ENCODE assay signal across 11 cellular contexts in genomic region chr12:56836317-56836716, GRCh38.
A peak's percentile ranks its signal among the peaks of the same experiment; 100 is the strongest.
DNase-seq lines count a peak whose midpoint lies in the region; ATAC-seq, FAIRE-seq and TF ChIP-seq lines count a peak whose summit lies in the region.
"Had no signal": no experiment of that assay in that cellular context is flagged by ENCODE, and none has a peak within 500 bp of the region (broad histone marks: within the 10 kb centered on the region; RNA-seq: fewer than 3 reads in every experiment).

No MANE protein-coding gene starts in this region.

- CTCF ChIA-PET in HEK293T (lab: Yijun Ruan, JAX), result no interaction called here

- peaks cover 7% of the 10 kb centered on the region for H3K4me1 ChIP-seq in astrocyte (ENCODE audit: insufficient read depth, low read length)

- H2AFZ ChIP-seq in astrocyte (ENCODE audit: low read depth, low read length), result no peak overlapping the region

- H3K79me2 ChIP-seq in astrocyte (ENCODE audit: insufficient read depth, low read length), result no peaks in the 10 kb centered on the region

- H3K27ac ChIP-seq in astrocyte (ENCODE audit: low read depth, low read length), result no peak overlapping the region

- H3K9ac ChIP-seq in astrocyte (ENCODE audit: low read length), result no peak overlapping the region

- no peaks in the 10 kb centered on the region for H3K36me3 ChIP-seq in astrocyte (ENCODE audit: insufficient read depth, low read length)

- H3K4me3 Mint-ChIP-seq in astrocyte (ENCODE audit: unreplicated experiment), result no peak overlapping the region
- H3K4me3 Mint-ChIP-seq: neural crest cell; T-helper 1 cell treated with Interleukin-12 subunit alpha and Interleukin-12 subunit beta and Interleukin-4 antibody, amounts not matched to agents 30 μg/mL and 1 μg/mL, for 36 hours had no signal

- H3K4me2 ChIP-seq in astrocyte (ENCODE audit: low read length), result peak overlapping the region; percentile 52

- POLR2A ChIA-PET in HEK293T (lab: Yijun Ruan, JAX), result no interaction called here

- H3K4me3 ChIP-seq in AG10803 (ENCODE audit: low read length) (no peak overlapping the region), astrocyte (ENCODE audit: insufficient read depth, low read depth, low read length) (no peak overlapping the region)

- TF ChIP-seq CTCF in AG10803 (conservative IDR thresholded peaks at IDR 0.05; ENCODE audit: low read length), result no peak
- TF ChIP-seq CTCF in astrocyte (IDR thresholded peaks at IDR 0.05; ENCODE audit: insufficient read depth, low read depth, low read length), result no peak

- no peaks in the 10 kb centered on the region for H3K27me3 ChIP-seq in astrocyte (ENCODE audit: insufficient read depth, low read length)

- H3K9me3 Mint-ChIP-seq in astrocyte (ENCODE audit: unreplicated experiment), result peaks cover 2% of the 10 kb centered on the region
- H3K9me3 Mint-ChIP-seq: neural crest cell; T-helper 1 cell treated with Interleukin-12 subunit alpha and Interleukin-12 subunit beta and Interleukin-4 antibody, amounts not matched to agents 30 μg/mL and 1 μg/mL, for 36 hours had no signal

- H3K27ac Mint-ChIP-seq in astrocyte (ENCODE audit: unreplicated experiment), result peak overlapping the region; percentile 81

- H3K9me3 ChIP-seq in astrocyte (ENCODE audit: insufficient read depth, low read depth, low read length), result no peaks in the 10 kb centered on the region

- no peaks in the 10 kb centered on the region for H3K36me3 Mint-ChIP-seq in astrocyte (ENCODE audit: low read depth, unreplicated experiment)

- no peak for FAIRE-seq in astrocyte (lab: Jason Lieb, UNC)

- peaks cover under 1% of the 10 kb centered on the region for H3K27me3 Mint-ChIP-seq in astrocyte (ENCODE audit: low read depth, unreplicated experiment)

- peaks cover 51% of the 10 kb centered on the region for H3K4me1 Mint-ChIP-seq in astrocyte (ENCODE audit: low read depth, unreplicated experiment)

- DNase-seq in AG10803 (ENCODE audit: low read depth), result peak; percentile 89
- peak; percentile 82 for DNase-seq in HS-27A (ENCODE audit: low read depth)
- peak; percentile 9 for DNase-seq in astrocyte (ENCODE audit: low read depth)
- peak; percentile 31 for DNase-seq in kidney glomerular epithelial cell (lab: John Stamatoyannopoulos, UW)
- DNase-seq in Kasumi-1 (lab: John Stamatoyannopoulos, UW), result no peak
- no peak for DNase-seq in ecto neural progenitor cell (ENCODE audit: low spot score)
- DNase-seq in HEK293T (ENCODE audit: extremely low spot score), result no peak
- DNase-seq: NCI-H1694 had no signal

- ATAC-seq in HG02759 (IDR thresholded peaks at IDR 0.05; ENCODE audit: unreplicated experiment), result no peak

- no peaks in the 10 kb centered on the region for H4K20me1 ChIP-seq in astrocyte (ENCODE audit: insufficient read depth, low read length)

TF ChIP-seq in HEK293T, 16 proteins besides CTCF, POLR2A, EP300 and RAD21:
- TF ChIP-seq SUZ12 (IDR thresholded peaks at IDR 0.05) (no peak), TARDBP (IDR thresholded peaks at IDR 0.05) (no peak), HDGF (IDR thresholded peaks at IDR 0.05; ENCODE audit: borderline replicate concordance) (no peak), FOXM1 (IDR thresholded peaks at IDR 0.05; ENCODE audit: borderline replicate concordance) (no peak), PKNOX1 (IDR thresholded peaks at IDR 0.05) (no peak), L3MBTL2 (conservative IDR thresholded peaks at IDR 0.05) (no peak), FOXA1 (IDR thresholded peaks at IDR 0.05) (no peak), CTBP1 (IDR thresholded peaks at IDR 0.05; ENCODE audit: borderline replicate concordance) (no peak), SP1 (IDR thresholded peaks at IDR 0.05) (no peak), ZNF384 (IDR thresholded peaks at IDR 0.05) (no peak), LEF1 (IDR thresholded peaks at IDR 0.05; ENCODE audit: borderline replicate concordance) (no peak), ELF4 (IDR thresholded peaks at IDR 0.05) (no peak), ARNT (IDR thresholded peaks at IDR 0.05) (no peak)

Comparison
In these comparisons a context has a peak if more than half of its experiments do, and no peak if none do; other contexts are left out.
1. DNase-seq: peak in AG10803 (single experiment), HS-27A (single experiment), astrocyte (single experiment) and kidney glomerular epithelial cell (single experiment); none in Kasumi-1 (0 of 2), ecto neural progenitor cell (single experiment) and HEK293T (single experiment).